8 cellular contexts compared by ENCODE assay signal in genomic region chr10:45373003-45373782, GRCh38. TPM values are rescaled to one million over a fixed set of nuclear protein-coding genes. Genes with fewer than 3 reads are reported as not detected.
A peak's percentile ranks its signal among the peaks of the same experiment; 100 is the strongest.
DNase-seq lines count a peak whose midpoint lies in the region; ATAC-seq and TF ChIP-seq lines count a peak whose summit lies in the region.

No MANE protein-coding gene starts in this region.

- H3K4me3 ChIP-seq in esophagus squamous epithelium, result peak overlapping the region; percentile 42 to 74 (median 54)

- H3K9me3 ChIP-seq in esophagus squamous epithelium, result no peaks in the 10 kb centered on the region

- H3K27ac ChIP-seq in esophagus squamous epithelium, result peak overlapping the region in 2 of 4 donors; percentile 47 to 73

- peak overlapping the region; percentile 94 for H3K4me3 Mint-ChIP-seq in activated B cell treated with CpG ODN at 0.5 μM for 24 hours

- in situ Hi-C loops in Caki2 (cut with HindIII; ENCODE audit: low pct_unique_long_range_greater_than_20kb, low sequenced_read_pairs), result no loop called here

- peaks cover 16 to 31% (median 21%) of the 10 kb centered on the region in 3 donors for H3K4me1 ChIP-seq in esophagus squamous epithelium

- no peak for TF ChIP-seq POLR2A in esophagus squamous epithelium (IDR thresholded peaks at IDR 0.05)

- no peak for TF ChIP-seq CTCF in activated B cell treated with CpG ODN at 0.5 μM for 24 hours (IDR thresholded peaks at IDR 0.05)
- TF ChIP-seq CTCF in esophagus squamous epithelium (IDR thresholded peaks at IDR 0.05), result no peak

- peak; percentile 20 for ATAC-seq in GM19372 (IDR thresholded peaks at IDR 0.05; ENCODE audit: low read depth, unreplicated experiment)
- peak; percentile 27 for ATAC-seq in HG03342 (IDR thresholded peaks at IDR 0.05; ENCODE audit: unreplicated experiment)
- ATAC-seq in activated B cell treated with CpG ODN at 0.5 μM for 24 hours (ENCODE audit: low read depth), result peak; percentile 21

- CTCF ChIA-PET in activated B cell treated with CpG ODN at 0.5 μM for 24 hours (lab: Charles Lee), result interaction anchor here (0.6 to 1.4 kb wide), 3 partner anchors 62 to 123 kb away, joined by 3 to 4 read pairs (median 3); no protein-coding TSS in a partner anchor

- H3K27me3 Mint-ChIP-seq in activated B cell treated with CpG ODN at 0.5 μM for 24 hours, result no peaks in the 10 kb centered on the region

- peaks cover 0 to 47% (median 0%) of the 10 kb centered on the region in 4 donors for H3K27me3 ChIP-seq in esophagus squamous epithelium

- peaks cover 88% of the 10 kb centered on the region for H3K4me1 Mint-ChIP-seq in activated B cell treated with CpG ODN at 0.5 μM for 24 hours

- H3K36me3 ChIP-seq in esophagus squamous epithelium, result no peaks in the 10 kb centered on the region

- peaks cover 19% of the 10 kb centered on the region for H3K36me3 Mint-ChIP-seq in activated B cell treated with CpG ODN at 0.5 μM for 24 hours (ENCODE audit: low read depth)

- intact Hi-C loops in activated B cell treated with CpG ODN at 0.5 μM for 24 hours (cut with micrococcal nuclease) (loop anchor here (1.0 to 10.0 kb wide), 4 partner anchors 46 to 652 kb away; partner anchors contain the start of gene ZNF22), esophagus squamous epithelium (cut with DNase I) (no loop called here), posterior vena cava (cut with DNase I) (no loop called here)

- POLR2A ChIA-PET in activated B cell treated with CpG ODN at 0.5 μM for 24 hours (lab: Charles Lee), result interaction anchor here (0.6 to 2.1 kb wide), 4 partner anchors 63 to 120 kb away, joined by 3 to 20 read pairs (median 4); no protein-coding TSS in a partner anchor

- DNase-seq in Caki2 (ENCODE audit: low read depth) (peak; percentile 12), activated B cell treated with CpG ODN at 0.5 μM for 24 hours (peak; percentile 49), esophagus squamous epithelium (lab: John Stamatoyannopoulos, UW) (no peak), posterior vena cava (ENCODE audit: low spot score) (peak; percentile 83), inferior parietal cortex (ENCODE audit: extremely low spot score) (no peak), GF-D8 (lab: John Stamatoyannopoulos, UW) (no peak)

- 3 to 6% methylated on average over 6 to 25 of the region's 44 CpGs for WGBS in esophagus squamous epithelium, 2 donors

- no peaks in the 10 kb centered on the region for H3K9me3 Mint-ChIP-seq in activated B cell treated with CpG ODN at 0.5 μM for 24 hours

- H3K27ac Mint-ChIP-seq in activated B cell treated with CpG ODN at 0.5 μM for 24 hours, result peak overlapping the region; percentile 92

RNA-seq across cellular contexts. Expression of gene ALOX5, which starts 0.8 kb away (rescaled TPM):
- 2.1 and 4.8 TPM in 2 replicates for total RNA-seq in Caki2 (2014; rRNA removed; shearing (Covaris generic); ENCODE audit: low replicate concordance)
- total RNA-seq in activated B cell treated with CpG ODN at 0.5 μM for 24 hours (153 and 181 TPM in 2 replicates), esophagus squamous epithelium (10 to 100 TPM; 10.6 to 40.4 (median 16.9) TPM), posterior vena cava (10 to 100 TPM; 20.1 to 46.5 TPM)

RNA-seq across cellular contexts. Expression of gene OR13A1, which starts 57.8 kb away (rescaled TPM):
- total RNA-seq in Caki2 (2014; rRNA removed; shearing (Covaris generic); ENCODE audit: low replicate concordance), result not detected in 2 replicates
- 0.34 and 0.53 TPM in 2 replicates for total RNA-seq in activated B cell treated with CpG ODN at 0.5 μM for 24 hours
- 1 to 10 TPM in 1 of 4 donors, under 1 TPM in 3; 0.09 to 1.5 (median 0.29) TPM for total RNA-seq in esophagus squamous epithelium
- not detected for total RNA-seq in posterior vena cava

Comparison
In these comparisons a context has a peak if more than half of its experiments do, and no peak if none do; other contexts are left out.
1. DNase-seq: peak in Caki2 (single experiment), activated B cell treated with CpG ODN at 0.5 μM for 24 hours (single experiment) and posterior vena cava (single experiment); none in esophagus squamous epithelium (single experiment), inferior parietal cortex (single experiment) and GF-D8 (single experiment).
2. Peak in every context shown above with its lines, with median percentiles within 50 percentile points of each other: ATAC-seq.